In genomic region chr2:37526856-37527255, GRCh38 we compare ENCODE assay signal across 22 cellular contexts.
"Had no signal": no experiment of that assay in that cellular context is flagged by ENCODE, and none has a peak within 500 bp of the region (broad histone marks: within the 10 kb centered on the region; RNA-seq: fewer than 3 reads in every experiment).

No MANE protein-coding gene starts in this region.

- H3K4me1 Mint-ChIP-seq: activated CD4-positive, alpha-beta T cell treated with anti-CD3 and anti-CD28 coated beads for 36 hours; activated CD4-positive, alpha-beta T cell treated with anti-CD3 and anti-CD28 coated beads, Interleukin-2, amount 10 ng/mL, durations not matched to agents 7 days and 5 days; activated naive CD4-positive, alpha-beta T cell treated with anti-CD3 and anti-CD28 coated beads, Interleukin-2, amount 10 ng/mL, durations not matched to agents 7 days and 5 days; activated naive CD8-positive, alpha-beta T cell treated with anti-CD3 and anti-CD28 coated beads, Interleukin-2, amount 50 U/mL, for 24 hours had no signal

- H3K4me3 ChIP-seq: SJCRH30, SK-N-MC had no signal

- H3K27ac ChIP-seq: SJCRH30, SK-N-MC had no signal

- H3K9me3 Mint-ChIP-seq: activated CD4-positive, alpha-beta T cell treated with anti-CD3 and anti-CD28 coated beads, Interleukin-2, amount 10 ng/mL, durations not matched to agents 7 days and 5 days; activated naive CD4-positive, alpha-beta T cell treated with anti-CD3 and anti-CD28 coated beads, Interleukin-2, amount 10 ng/mL, durations not matched to agents 7 days and 5 days; activated naive CD8-positive, alpha-beta T cell treated with anti-CD3 and anti-CD28 coated beads, Interleukin-2, amount 50 U/mL, for 24 hours; activated T-cell treated with anti-CD3 and anti-CD28 coated beads, Interleukin-2, amount 50 U/mL, for 24 hours; T-helper 1 cell treated with Interleukin-12 subunit alpha and Interleukin-12 subunit beta and Interleukin-4 antibody, amounts not matched to agents 30 μg/mL and 1 μg/mL, for 36 hours; T-helper 2 cell treated with Interferon-gamma antibody and Interleukin-4, amounts not matched to agents 5 μg/mL and 100 μg/mL, for 36 hours had no signal

- DNase-seq: activated CD4-positive, alpha-beta T cell treated with anti-CD3 and anti-CD28 coated beads for 36 hours; activated CD4-positive, alpha-beta T cell treated with anti-CD3 and anti-CD28 coated beads, Interleukin-2, amount 10 ng/mL, durations not matched to agents 7 days and 5 days; activated CD4-positive, alpha-beta T cell treated with anti-CD3 and anti-CD28 coated beads, Interleukin-2, amount 50 U/mL, for 48 hours; activated CD8-positive, alpha-beta T cell treated with anti-CD3 and anti-CD28 coated beads, Interleukin-2, amount 10 ng/mL, durations not matched to agents 7 days and 5 days; activated naive CD4-positive, alpha-beta T cell treated with anti-CD3 and anti-CD28 coated beads, Interleukin-2, amount 10 ng/mL, durations not matched to agents 7 days and 5 days; activated naive CD8-positive, alpha-beta T cell treated with anti-CD3 and anti-CD28 coated beads, Interleukin-2, amount 50 U/mL, for 24 hours; activated T-cell treated with anti-CD3 and anti-CD28 coated beads, Interleukin-2, amount 50 U/mL, for 24 hours; anterior cingulate cortex; caudate nucleus; cerebellar nuclear complex; NCI-H187 treated with DMSO at 0.1 percent for 48 hours; NCI-H2227 treated with DMSO at 0.1 percent for 48 hours; NCI-H446; NCI-H510A treated with DMSO at 0.1 percent for 48 hours; NCI-H526 treated with DMSO at 0.1 percent for 48 hours had no signal

- H3K27me3 Mint-ChIP-seq: activated CD4-positive, alpha-beta T cell treated with anti-CD3 and anti-CD28 coated beads for 36 hours; activated naive CD8-positive, alpha-beta T cell; activated T-cell treated with anti-CD3 and anti-CD28 coated beads, Interleukin-2, amount 50 U/mL, for 24 hours; brain had no signal

- H3K36me3 ChIP-seq: SJCRH30 had no signal

- H3K36me3 Mint-ChIP-seq: activated naive CD4-positive, alpha-beta T cell treated with anti-CD3 and anti-CD28 coated beads, Interleukin-2, amount 10 ng/mL, durations not matched to agents 7 days and 5 days; brain had no signal

- H3K27me3 ChIP-seq: SJCRH30 had no signal

- FAIRE-seq: bronchial epithelial cell had no signal

- H3K27ac Mint-ChIP-seq: activated CD4-positive, alpha-beta T cell treated with anti-CD3 and anti-CD28 coated beads for 36 hours; activated CD4-positive, alpha-beta T cell treated with anti-CD3 and anti-CD28 coated beads, Interleukin-2, amount 10 ng/mL, durations not matched to agents 7 days and 5 days; activated CD8-positive, alpha-beta T cell treated with anti-CD3 and anti-CD28 coated beads, Interleukin-2, amount 10 ng/mL, durations not matched to agents 7 days and 5 days; activated naive CD4-positive, alpha-beta T cell treated with anti-CD3 and anti-CD28 coated beads, Interleukin-2, amount 10 ng/mL, durations not matched to agents 7 days and 5 days; activated naive CD8-positive, alpha-beta T cell; activated naive CD8-positive, alpha-beta T cell treated with anti-CD3 and anti-CD28 coated beads, Interleukin-2, amount 50 U/mL, for 24 hours; activated T-cell treated with anti-CD3 and anti-CD28 coated beads, Interleukin-2, amount 50 U/mL, for 24 hours; T-helper 1 cell treated with Interleukin-12 subunit alpha and Interleukin-12 subunit beta and Interleukin-4 antibody, amounts not matched to agents 30 μg/mL and 1 μg/mL, for 36 hours; T-helper 2 cell treated with Interferon-gamma antibody and Interleukin-4, amounts not matched to agents 5 μg/mL and 100 μg/mL, for 36 hours had no signal

- H3K4me3 Mint-ChIP-seq: activated CD4-positive, alpha-beta T cell treated with anti-CD3 and anti-CD28 coated beads for 36 hours; activated CD4-positive, alpha-beta T cell treated with anti-CD3 and anti-CD28 coated beads, Interleukin-2, amount 10 ng/mL, durations not matched to agents 7 days and 5 days; activated CD8-positive, alpha-beta T cell treated with anti-CD3 and anti-CD28 coated beads, Interleukin-2, amount 10 ng/mL, durations not matched to agents 7 days and 5 days; activated naive CD4-positive, alpha-beta T cell treated with anti-CD3 and anti-CD28 coated beads, Interleukin-2, amount 10 ng/mL, durations not matched to agents 7 days and 5 days; activated naive CD8-positive, alpha-beta T cell; activated naive CD8-positive, alpha-beta T cell treated with anti-CD3 and anti-CD28 coated beads, Interleukin-2, amount 50 U/mL, for 24 hours; activated T-cell treated with anti-CD3 and anti-CD28 coated beads, Interleukin-2, amount 50 U/mL, for 24 hours; brain; T-helper 1 cell treated with Interleukin-12 subunit alpha and Interleukin-12 subunit beta and Interleukin-4 antibody, amounts not matched to agents 30 μg/mL and 1 μg/mL, for 36 hours; T-helper 2 cell treated with Interferon-gamma antibody and Interleukin-4, amounts not matched to agents 5 μg/mL and 100 μg/mL, for 36 hours had no signal

- ATAC-seq: activated CD4-positive, alpha-beta T cell treated with anti-CD3 and anti-CD28 coated beads for 36 hours; activated CD8-positive, alpha-beta T cell treated with anti-CD3 and anti-CD28 coated beads, Interleukin-2, amount 10 ng/mL, durations not matched to agents 7 days and 5 days; activated naive CD8-positive, alpha-beta T cell treated with anti-CD3 and anti-CD28 coated beads, Interleukin-2, amount 50 U/mL, for 24 hours had no signal

- H3K9me3 ChIP-seq: SJCRH30 had no signal
